ENCODE assay signal across 15 cellular contexts in the genomic region with DNA sequence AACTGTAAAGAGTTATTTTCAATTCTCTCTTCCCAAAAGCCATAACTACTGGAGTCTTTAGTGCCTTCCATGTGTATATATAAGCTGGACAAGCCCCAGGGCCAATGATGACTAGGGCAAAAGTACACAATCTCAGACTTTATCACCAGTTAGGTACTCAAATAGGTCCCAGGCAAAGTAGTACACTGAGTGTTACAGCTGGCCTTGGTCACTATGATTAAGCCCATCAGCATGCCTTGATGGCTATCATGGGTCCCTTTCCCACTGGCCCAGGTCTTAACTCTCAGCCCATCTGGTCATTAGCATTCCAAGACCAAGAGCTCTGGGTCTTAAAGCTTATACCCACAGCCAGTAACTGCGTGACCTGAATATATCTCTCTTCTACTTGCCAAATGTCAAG.
DNase-seq lines count a peak whose midpoint lies in the region; ATAC-seq and TF ChIP-seq lines count a peak whose summit lies in the region.
"Had no signal": no experiment of that assay in that cellular context is flagged by ENCODE, and none has a peak within 500 bp of the region (broad histone marks: within the 10 kb centered on the region; RNA-seq: fewer than 3 reads in every experiment).

No MANE protein-coding gene starts in this region.

- H3K27me3 ChIP-seq in GM23338 (ENCODE audit: insufficient read depth) (no peaks in the 10 kb centered on the region), SK-N-SH (ENCODE audit: insufficient read depth) (no peaks in the 10 kb centered on the region), osteoblast (ENCODE audit: insufficient read depth, low read length) (no peaks in the 10 kb centered on the region)

- peaks cover 12% of the 10 kb centered on the region for H3K27me3 Mint-ChIP-seq in GM23338 (ENCODE audit: insufficient read depth, low read depth, poor library complexity)
- no peaks in the 10 kb centered on the region for H3K27me3 Mint-ChIP-seq in Calu3 (ENCODE audit: unreplicated experiment)

- H3K9ac ChIP-seq in SK-N-SH, result peak overlapping the region; percentile 37; the same call in 1 of the 2 replicates

- peaks cover 4% of the 10 kb centered on the region; the same call in 1 of the 3 replicates for H3K9me3 Mint-ChIP-seq in GM23338
- H3K9me3 Mint-ChIP-seq in Calu3 (ENCODE audit: low read depth, unreplicated experiment), result no peaks in the 10 kb centered on the region
- H3K9me3 Mint-ChIP-seq: neural crest cell; stimulated activated naive CD8-positive, alpha-beta T cell treated with anti-CD3 and anti-CD28 coated beads, Interleukin-15, amount 100 ng/mL, for 72 hours had no signal

- DNase-seq in GM23338 (ENCODE audit: low spot score) (no peak), SK-N-SH (peak; percentile 5), fibroblast of the aortic adventitia (ENCODE audit: low read depth) (peak; percentile 31), osteoblast (ENCODE audit: insufficient read length, low spot score, missing footprints) (peak; percentile 71), NCI-H128 (lab: John Stamatoyannopoulos, UW; ENCODE audit: unreplicated experiment) (no peak), Calu3 (no peak), nucleus accumbens (lab: John Stamatoyannopoulos, UW) (no peak)
- DNase-seq in activated CD4-positive, alpha-beta T cell treated with anti-CD3 and anti-CD28 coated beads, Interleukin-2, amount 50 U/mL, for 4 hours, result no peak
- DNase-seq: activated CD4-positive, alpha-beta T cell treated with anti-CD3 and anti-CD28 coated beads, Interleukin-2, amount 50 U/mL, for 1 hour; CD4-positive, CD25-positive, alpha-beta regulatory T cell; effector memory CD4-positive, alpha-beta T cell; NCI-H2227 treated with DMSO at 0.1 percent for 48 hours; stimulated activated naive CD8-positive, alpha-beta T cell treated with anti-CD3 and anti-CD28 coated beads, Interleukin-15, amount 100 ng/mL, for 72 hours had no signal

- 31% methylated on average over 1 of the region's 1 CpG for WGBS in SK-N-SH (ENCODE audit: low lambda C conversion rate)

- no peaks in the 10 kb centered on the region for H3K4me1 ChIP-seq in GM23338 (ENCODE audit: insufficient read depth)
- peaks cover 16 to 38% of the 10 kb centered on the region in 2 experiments; a peak in 2 of 4 replicates for H3K4me1 ChIP-seq in SK-N-SH (ENCODE audit: control insufficient read depth in 1 of 2, insufficient read depth in 2 of 2, low read depth in 1 of 2, low read length in 1 of 2)
- peaks cover 24% of the 10 kb centered on the region for H3K4me1 ChIP-seq in osteoblast (ENCODE audit: insufficient read depth, low read length)

- POLR2A ChIA-PET in SK-N-SH (lab: Yijun Ruan, JAX), result no interaction called here

- no peak overlapping the region for H3K4me2 ChIP-seq in GM23338
- peak overlapping the region; percentile 4 for H3K4me2 ChIP-seq in SK-N-SH
- H3K4me2 ChIP-seq in osteoblast (ENCODE audit: insufficient read depth, low read length), result peak overlapping the region; percentile 3

- no peak overlapping the region for H3K27ac Mint-ChIP-seq in GM23338
- no peak overlapping the region for H3K27ac Mint-ChIP-seq in Calu3 (ENCODE audit: unreplicated experiment)
- H3K27ac Mint-ChIP-seq: CD4-positive, CD25-positive, alpha-beta regulatory T cell; stimulated activated naive CD8-positive, alpha-beta T cell treated with anti-CD3 and anti-CD28 coated beads, Interleukin-15, amount 100 ng/mL, for 72 hours had no signal

- TF ChIP-seq EP300 in SK-N-SH (IDR thresholded peaks at IDR 0.05; ENCODE audit: borderline replicate concordance in 1 of 2, low read depth in 1 of 2, low read length in 1 of 2), result peak in 1 of 2 experiments; percentile 81; a peak in 2 of 4 replicates

- H3K4me1 Mint-ChIP-seq in GM23338 (peaks cover 41% of the 10 kb centered on the region), Calu3 (ENCODE audit: low read depth, unreplicated experiment) (peaks cover 44% of the 10 kb centered on the region)

- H3K27ac ChIP-seq in GM23338 (ENCODE audit: low read depth) (no peak overlapping the region), SK-N-SH (ENCODE audit: low read depth in 2 of 2, low read length in 1 of 2) (peak overlapping the region; percentile 67 to 88), osteoblast (ENCODE audit: low read depth, low read length) (peak overlapping the region; percentile 59)

- 0 out of 2 replicates have a peak, but pooled peaks cover 3% of the 10 kb centered on the region for H3F3A ChIP-seq in GM23338 (replicated peaks; ENCODE audit: low read depth)
- H3F3A ChIP-seq in SK-N-SH (replicated peaks; ENCODE audit: insufficient read depth), result peaks cover 46% of the 10 kb centered on the region

- H3K4me3 ChIP-seq in GM23338, result no peak overlapping the region
- no peak overlapping the region for H3K4me3 ChIP-seq in SK-N-SH (ENCODE audit: low read depth in 2 of 2, low read length in 1 of 2)
- H3K4me3 ChIP-seq in fibroblast of the aortic adventitia (ENCODE audit: low read depth, low read length), result no peak overlapping the region
- H3K4me3 ChIP-seq in osteoblast (ENCODE audit: insufficient read depth, low read length), result no peak overlapping the region

- H3K9me3 ChIP-seq in SK-N-SH (0 out of 2 replicates have a peak, but pooled peaks cover 6% of the 10 kb centered on the region), osteoblast (ENCODE audit: low read depth, low read length) (no peaks in the 10 kb centered on the region)

- TF ChIP-seq CTCF in GM23338 (conservative IDR thresholded peaks at IDR 0.05; ENCODE audit: low read depth in 2 of 2), result no peak
- no peak for TF ChIP-seq CTCF in SK-N-SH (IDR thresholded peaks at IDR 0.05)
- no peak for TF ChIP-seq CTCF in fibroblast of the aortic adventitia (IDR thresholded peaks at IDR 0.05; ENCODE audit: insufficient read depth, low read length)
- no peak for TF ChIP-seq CTCF in osteoblast (IDR thresholded peaks at IDR 0.05; ENCODE audit: extremely low read depth, low read depth, low read length)
- TF ChIP-seq CTCF in Calu3 (IDR thresholded peaks at IDR 0.05; ENCODE audit: unreplicated experiment), result no peak

- no peak overlapping the region for H2AFZ ChIP-seq in GM23338
- no peak overlapping the region for H2AFZ ChIP-seq in SK-N-SH (ENCODE audit: low read depth)
- no peak overlapping the region for H2AFZ ChIP-seq in osteoblast (ENCODE audit: low read length)

- ATAC-seq in GM23338, result peak; percentile 24; the same call in 1 of the 3 replicates
- ATAC-seq: HCT116; stimulated activated naive CD8-positive, alpha-beta T cell treated with anti-CD3 and anti-CD28 coated beads, Interleukin-15, amount 100 ng/mL, for 72 hours had no signal

- BruUV-seq in Calu3 (replicated peaks; lab: Mats Ljungman, UMichigan), result no TSS peak

- CTCF ChIA-PET in SK-N-SH (lab: Yijun Ruan, JAX) (interaction anchor here (0.6 to 15.6 kb wide), 7 partner anchors 28 to 171 kb away, joined by 3 to 301 read pairs (median 3); no protein-coding TSS in a partner anchor), Calu3 (lab: Charles Lee) (interaction anchor here (1.0 to 1.1 kb wide), 2 partner anchors 48 to 91 kb away, joined by 4 to 6 read pairs; no protein-coding TSS in a partner anchor)

- intact Hi-C loops in Calu3 (cut with micrococcal nuclease; ENCODE audit: unreplicated experiment), result loop anchor here (2.0 kb wide), 1 partner anchor 50 kb away; no protein-coding TSS in a partner anchor

- TF ChIP-seq RAD21 in SK-N-SH (IDR thresholded peaks at IDR 0.05; ENCODE audit: low read length), result no peak

- H4K20me1 ChIP-seq in GM23338 (replicated peaks; ENCODE audit: insufficient read depth) (peaks cover 6% of the 10 kb centered on the region), SK-N-SH (ENCODE audit: insufficient read depth) (no peaks in the 10 kb centered on the region), osteoblast (ENCODE audit: insufficient read depth, low read length) (no peaks in the 10 kb centered on the region)

- H3K4me3 Mint-ChIP-seq in GM23338, result no peak overlapping the region
- no peak overlapping the region for H3K4me3 Mint-ChIP-seq in Calu3 (ENCODE audit: low read depth, unreplicated experiment)
- H3K4me3 Mint-ChIP-seq: CD4-positive, CD25-positive, alpha-beta regulatory T cell; neural crest cell; stimulated activated naive CD8-positive, alpha-beta T cell treated with anti-CD3 and anti-CD28 coated beads, Interleukin-15, amount 100 ng/mL, for 72 hours had no signal

- no peaks in the 10 kb centered on the region for H3K36me3 ChIP-seq in GM23338 (ENCODE audit: insufficient read depth)
- peaks cover under 1 to 45% of the 10 kb centered on the region in 2 experiments for H3K36me3 ChIP-seq in SK-N-SH (replicated peaks in 1 of 2; ENCODE audit: control insufficient read depth in 1 of 2, insufficient read depth in 2 of 2, low read length in 1 of 2)
- peaks cover 4% of the 10 kb centered on the region for H3K36me3 ChIP-seq in osteoblast (ENCODE audit: insufficient read depth, low read length)

- H3K79me2 ChIP-seq in GM23338 (replicated peaks; ENCODE audit: insufficient read depth) (peaks cover 49% of the 10 kb centered on the region), SK-N-SH (ENCODE audit: insufficient read depth) (peaks cover 63% of the 10 kb centered on the region), osteoblast (ENCODE audit: insufficient read depth, low read length) (no peaks in the 10 kb centered on the region)

- H3K9me2 ChIP-seq in GM23338 (ENCODE audit: insufficient read depth), result no peaks in the 10 kb centered on the region
- no peaks in the 10 kb centered on the region for H3K9me2 ChIP-seq in SK-N-SH

- peaks cover 14% of the 10 kb centered on the region for H3K36me3 Mint-ChIP-seq in GM23338 (ENCODE audit: low read depth)
- H3K36me3 Mint-ChIP-seq in Calu3 (ENCODE audit: insufficient read depth, unreplicated experiment), result peaks cover 16% of the 10 kb centered on the region
- H3K36me3 Mint-ChIP-seq: CD4-positive, CD25-positive, alpha-beta regulatory T cell had no signal

TF ChIP-seq in SK-N-SH, 30 proteins besides CTCF, POLR2A, EP300 and RAD21 (continues in another document):
- peak; percentile 56; the same call in 1 of the 2 replicates for TF ChIP-seq FOXM1 (IDR thresholded peaks at IDR 0.05; ENCODE audit: low read depth)
- TF ChIP-seq, protein P1, sequence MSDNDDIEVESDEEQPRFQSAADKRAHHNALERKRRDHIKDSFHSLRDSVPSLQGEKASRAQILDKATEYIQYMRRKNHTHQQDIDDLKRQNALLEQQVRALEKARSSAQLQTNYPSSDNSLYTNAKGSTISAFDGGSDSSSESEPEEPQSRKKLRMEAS (IDR thresholded peaks at IDR 0.05; ENCODE audit: low read depth), result 0 out of 2 replicates have a peak, but pooled peaks have one; percentile 33
- peak; percentile 61 for TF ChIP-seq FOSL2 (IDR thresholded peaks at IDR 0.05; ENCODE audit: borderline replicate concordance, low read depth)
- peak; percentile 74 for TF ChIP-seq NFIC (IDR thresholded peaks at IDR 0.05; ENCODE audit: borderline replicate concordance)
- peak; percentile 92 for TF ChIP-seq TCF12 (IDR thresholded peaks at IDR 0.05)
- peak; percentile 79 for TF ChIP-seq TEAD4 (IDR thresholded peaks at IDR 0.05; ENCODE audit: borderline replicate concordance, insufficient read depth)
- TF ChIP-seq JUND (IDR thresholded peaks at IDR 0.05), result peak; percentile 76
- TF ChIP-seq MXI1 (IDR thresholded peaks at IDR 0.05; ENCODE audit: low read depth, low read length), result no peak

Comparison
In these comparisons a context has a peak if more than half of its experiments do, and no peak if none do; other contexts are left out.
1. DNase-seq: peak in SK-N-SH (single experiment), fibroblast of the aortic adventitia (single experiment) and osteoblast (single experiment); none in GM23338 (single experiment), activated CD4-positive, alpha-beta T cell treated with anti-CD3 and anti-CD28 coated beads, Interleukin-2, amount 50 U/mL, for 4 hours (0 of 2), NCI-H128 (single experiment), Calu3 (single experiment) and nucleus accumbens (0 of 56).